ENCODE assay signal across 8 cellular contexts in genomic region chr1:145287556-145287953, GRCh38. TPM values are rescaled to one million over a fixed set of nuclear protein-coding genes. Genes with fewer than 3 reads are reported as not detected.
A peak's percentile ranks its signal among the peaks of the same experiment; 100 is the strongest.
DNase-seq lines count a peak whose midpoint lies in the region; ATAC-seq and TF ChIP-seq lines count a peak whose summit lies in the region.
"Not testable (repeated sequence)": the region's sequence is repeated elsewhere in the genome, so short reads cannot be mapped to it uniquely, and the experiment has no call there.

No MANE protein-coding gene starts in this region.

- DNase-seq in AG04449 (ENCODE audit: low read depth, low spot score) = peak; percentile 0
- peak; percentile 59 for DNase-seq in HCEC 1CT
- DNase-seq in RPMI8226 = peak; percentile 31
- DNase-seq in activated T-cell treated with anti-CD3 and anti-CD28 coated beads for 4 hours = peak; percentile 55
- peak; percentile 69 for DNase-seq in chondrocyte (ENCODE audit: low spot score)
- peak; percentile 18 to 66 (median 56) for DNase-seq in right cardiac atrium
- peak; percentile 48 for DNase-seq in neural crest cell (ENCODE audit: low read depth, low spot score)
- peak; percentile 46 to 71 (median 51) for DNase-seq in stimulated activated CD4-positive, alpha-beta T cell treated with anti-CD3 and anti-CD28 coated beads, TNF-alpha, amount 100 ng/mL, for 4 hours (ENCODE audit: low read depth in 3 of 3)

- TF ChIP-seq CTCF in AG04449 (IDR thresholded peaks at IDR 0.05; ENCODE audit: insufficient read depth, low read length, missing control alignments) (peak; percentile 21), chondrocyte (IDR thresholded peaks at IDR 0.05) (peak; percentile 62), neural crest cell (conservative IDR thresholded peaks at IDR 0.05) (peak; percentile 32)

- H3K27ac ChIP-seq in right cardiac atrium (ENCODE audit: low read length) = not testable (repeated sequence)

- peak overlapping the region; percentile 76 for H3K4me3 Mint-ChIP-seq in chondrocyte (ENCODE audit: unreplicated experiment)
- H3K4me3 Mint-ChIP-seq in neural crest cell = peak overlapping the region; percentile 92

- H3K4me1 ChIP-seq in right cardiac atrium (ENCODE audit: control insufficient read depth, insufficient read depth, low read length) = not testable (repeated sequence)

- peak overlapping the region; percentile 48 for H3K4me3 ChIP-seq in AG04449 (ENCODE audit: low read depth, low read length)
- H3K4me3 ChIP-seq in right cardiac atrium (ENCODE audit: low read length) = not testable (repeated sequence)

- H3K36me3 Mint-ChIP-seq in chondrocyte (ENCODE audit: low read depth); neural crest cell (ENCODE audit: low read depth): not testable (repeated sequence)

- CTCF ChIA-PET in AG04449 (lab: Yijun Ruan, JAX) = not testable (repeated sequence)

- WGBS in right cardiac atrium = 1% methylated on average over 20 of the region's 24 CpGs

- peak overlapping the region; percentile 71 for H3K27ac Mint-ChIP-seq in chondrocyte (ENCODE audit: unreplicated experiment)
- H3K27ac Mint-ChIP-seq in neural crest cell (ENCODE audit: unreplicated experiment) = not testable (repeated sequence)

- POLR2A ChIA-PET in AG04449 (lab: Yijun Ruan, JAX) = not testable (repeated sequence)

- intact Hi-C loops in right cardiac atrium (cut with DNase I) = not testable (repeated sequence)

- not testable (repeated sequence) for H3K4me1 Mint-ChIP-seq in chondrocyte (ENCODE audit: low read depth); neural crest cell

- not testable (repeated sequence) for ATAC-seq in right cardiac atrium

- not testable (repeated sequence) for H3K27me3 Mint-ChIP-seq in chondrocyte (ENCODE audit: low read depth); neural crest cell (ENCODE audit: low read depth)

- H3K9me3 Mint-ChIP-seq in chondrocyte (ENCODE audit: low read depth); neural crest cell: not testable (repeated sequence)

- not testable (repeated sequence) for H3K27me3 ChIP-seq in right cardiac atrium (ENCODE audit: control insufficient read depth, insufficient read depth)

- H3K9me3 ChIP-seq in right cardiac atrium (ENCODE audit: control insufficient read depth, low read length) = not testable (repeated sequence)

RNA-seq across cellular contexts. Expression of gene PPIAL4D, which starts 45.6 kb away (rescaled TPM):
- not detected in 3 replicates for total RNA-seq in chondrocyte
- not detected for total RNA-seq in right cardiac atrium
- not detected for polyA plus RNA-seq in right cardiac atrium
- not detected in 2 replicates for total RNA-seq in neural crest cell

Comparison
In these comparisons a context has a peak if more than half of its experiments do, and no peak if none do; other contexts are left out.
1. DNase-seq: peak in every context shown above with its lines; median percentile 69 in chondrocyte; 59 in HCEC 1CT; 56 in right cardiac atrium; 55 in activated T-cell treated with anti-CD3 and anti-CD28 coated beads for 4 hours; 51 in stimulated activated CD4-positive, alpha-beta T cell treated with anti-CD3 and anti-CD28 coated beads, TNF-alpha, amount 100 ng/mL, for 4 hours; 48 in neural crest cell; 31 in RPMI8226; 0 in AG04449.